ENCODE assay signal across 14 cellular contexts in genomic region chr10:3978174-3978573, GRCh38.
DNase-seq lines count a peak whose midpoint lies in the region; ATAC-seq and TF ChIP-seq lines count a peak whose summit lies in the region.
"Had no signal": no experiment of that assay in that cellular context is flagged by ENCODE, and none has a peak within 500 bp of the region (broad histone marks: within the 10 kb centered on the region; RNA-seq: fewer than 3 reads in every experiment).

No MANE protein-coding gene starts in this region.

- no peaks in the 10 kb centered on the region for H3K27me3 ChIP-seq in PC-3 (ENCODE audit: low read length)
- H3K27me3 ChIP-seq: heart left ventricle, upper lobe of right lung had no signal

- H3K4me1 ChIP-seq in PC-3 (ENCODE audit: insufficient read depth, low read length): no peaks in the 10 kb centered on the region; the same call in 1 of the 2 replicates
- H3K4me1 ChIP-seq: upper lobe of right lung had no signal

- H3K79me2 ChIP-seq in PC-3 (ENCODE audit: low read length): no peaks in the 10 kb centered on the region

- no peaks in the 10 kb centered on the region for H3K9me3 ChIP-seq in PC-3 (ENCODE audit: low read length)
- H3K9me3 ChIP-seq: upper lobe of right lung had no signal

- no peaks in the 10 kb centered on the region for H3K36me3 ChIP-seq in PC-3 (ENCODE audit: low read depth, low read length)
- H3K36me3 ChIP-seq: heart left ventricle, upper lobe of right lung had no signal

- peak overlapping the region; percentile 41 for H3K27ac ChIP-seq in PC-3 (ENCODE audit: low read length)
- H3K27ac ChIP-seq: heart left ventricle, upper lobe of right lung had no signal

- POLR2A ChIA-PET in PC-3 (lab: Charles Lee; ENCODE audit: unreplicated experiment): no interaction called here

- no peak overlapping the region for H2AFZ ChIP-seq in PC-3 (ENCODE audit: low read length)

- intact Hi-C loops in PC-3 (cut with micrococcal nuclease): no loop called here
- intact Hi-C loops in Right ventricle myocardium inferior (cut with DNase I): no loop called here

- no peaks in the 10 kb centered on the region for H3K9me2 ChIP-seq in PC-3 (replicated peaks; ENCODE audit: low read length)

- TF ChIP-seq CTCF in AG10803 (conservative IDR thresholded peaks at IDR 0.05; ENCODE audit: low read length) (no peak), PC-3 (conservative IDR thresholded peaks at IDR 0.05; ENCODE audit: low read depth, low read length) (no peak), epithelial cell of esophagus (IDR thresholded peaks at IDR 0.05; ENCODE audit: insufficient read depth, low read depth, low read length, missing control alignments) (no peak)

- no peaks in the 10 kb centered on the region for H4K20me1 ChIP-seq in PC-3 (ENCODE audit: low read length)

- no TSS peak for BruUV-seq in PC-3 (replicated peaks; lab: Mats Ljungman, UMichigan)

- no peaks in the 10 kb centered on the region for H3F3A ChIP-seq in PC-3 (ENCODE audit: low read length, unreplicated experiment)

- H3K9ac ChIP-seq in PC-3 (ENCODE audit: low read length): no peak overlapping the region

- no peak; the same call in 1 of the 2 replicates for ATAC-seq in PC-3
- no peak for ATAC-seq in Right ventricle myocardium inferior
- ATAC-seq: upper lobe of right lung had no signal

- CTCF ChIA-PET in PC-3 (lab: Charles Lee): no interaction called here

- H3K4me3 ChIP-seq in AG10803 (ENCODE audit: low read length) (no peak overlapping the region), PC-3 (ENCODE audit: low read length) (no peak overlapping the region), epithelial cell of esophagus (ENCODE audit: low read length) (no peak overlapping the region)
- H3K4me3 ChIP-seq: heart left ventricle, upper lobe of right lung had no signal

- DNase-seq in AG10803 (ENCODE audit: low read depth) (peak; percentile 52), PC-3 (peak; percentile 57), epithelial cell of esophagus (ENCODE audit: low read depth) (peak; percentile 44), kidney tubule cell (ENCODE audit: low spot score) (peak; percentile 95), NCI-H2081 (lab: John Stamatoyannopoulos, UW) (no peak), D341Med (ENCODE audit: low spot score) (no peak), NCI-H1436 (lab: John Stamatoyannopoulos, UW) (no peak), Right ventricle myocardium inferior (ENCODE audit: missing footprints) (no peak)
- DNase-seq: DND-41, heart left ventricle, NCI-H187, retina, SIG-M5, upper lobe of right lung had no signal

- H3K4me2 ChIP-seq in PC-3 (ENCODE audit: low read length): no peak overlapping the region

Comparison
In these comparisons a context has a peak if more than half of its experiments do, and no peak if none do; other contexts are left out.
1. DNase-seq: peak in AG10803 (single experiment), PC-3 (single experiment), epithelial cell of esophagus (single experiment) and kidney tubule cell (single experiment); none in NCI-H2081 (0 of 2), D341Med (single experiment), NCI-H1436 (single experiment) and Right ventricle myocardium inferior (single experiment).